Comparison of ENCODE assay signal across 1 cellular context in the genomic region with DNA sequence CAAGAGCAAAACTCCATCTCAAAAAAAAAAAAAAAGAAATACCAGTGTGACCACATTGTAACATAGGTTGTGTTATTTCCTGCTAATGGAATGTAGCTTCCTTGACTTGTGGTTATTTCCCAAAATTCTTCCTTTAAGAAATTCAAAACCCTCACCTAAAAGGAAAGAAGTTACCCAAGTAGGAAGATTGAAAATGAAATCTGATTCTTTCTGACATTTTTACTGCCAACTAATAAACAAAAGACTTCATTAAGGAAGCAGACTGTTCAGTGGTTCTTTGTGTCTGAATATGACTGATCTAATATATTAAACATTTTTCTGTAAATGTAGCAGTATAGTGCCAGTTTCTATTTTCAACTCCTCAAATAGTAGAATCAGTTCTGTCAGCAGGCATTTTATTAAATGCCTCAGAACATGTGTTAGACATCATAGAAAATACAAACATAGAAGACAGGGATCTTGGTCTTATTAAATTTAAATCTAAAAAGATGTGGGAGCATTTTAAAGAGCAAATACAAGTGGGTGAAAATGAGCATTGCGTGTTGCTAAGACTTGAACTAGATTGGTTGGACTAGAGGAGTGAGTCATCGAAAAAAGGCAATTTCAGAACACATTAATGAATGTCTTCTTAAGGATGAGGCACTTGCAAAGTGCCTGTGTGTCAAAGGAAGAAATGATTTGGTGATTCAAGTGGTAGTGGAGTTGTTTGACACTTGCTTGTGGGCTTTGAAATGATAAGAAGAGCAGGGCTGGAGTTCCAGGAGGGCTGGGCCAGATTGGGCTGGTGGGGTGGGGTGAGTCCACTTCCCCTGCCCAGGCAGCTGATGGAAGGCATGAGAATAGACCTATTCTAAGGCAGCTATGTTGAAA.
TF ChIP-seq lines count a peak whose summit lies in the region.

No MANE protein-coding gene starts in this region.

TF ChIP-seq in SK-N-SH, 30 proteins besides CTCF, POLR2A, EP300 and RAD21 (continued from another document):
- TF ChIP-seq, protein P1, sequence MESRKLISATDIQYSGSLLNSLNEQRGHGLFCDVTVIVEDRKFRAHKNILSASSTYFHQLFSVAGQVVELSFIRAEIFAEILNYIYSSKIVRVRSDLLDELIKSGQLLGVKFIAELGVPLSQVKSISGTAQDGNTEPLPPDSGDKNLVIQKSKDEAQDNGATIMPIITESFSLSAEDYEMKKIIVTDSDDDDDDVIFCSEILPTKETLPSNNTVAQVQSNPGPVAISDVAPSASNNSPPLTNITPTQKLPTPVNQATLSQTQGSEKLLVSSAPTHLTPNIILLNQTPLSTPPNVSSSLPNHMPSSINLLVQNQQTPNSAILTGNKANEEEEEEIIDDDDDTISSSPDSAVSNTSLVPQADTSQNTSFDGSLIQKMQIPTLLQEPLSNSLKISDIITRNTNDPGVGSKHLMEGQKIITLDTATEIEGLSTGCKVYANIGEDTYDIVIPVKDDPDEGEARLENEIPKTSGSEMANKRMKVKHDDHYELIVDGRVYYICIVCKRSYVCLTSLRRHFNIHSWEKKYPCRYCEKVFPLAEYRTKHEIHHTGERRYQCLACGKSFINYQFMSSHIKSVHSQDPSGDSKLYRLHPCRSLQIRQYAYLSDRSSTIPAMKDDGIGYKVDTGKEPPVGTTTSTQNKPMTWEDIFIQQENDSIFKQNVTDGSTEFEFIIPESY (IDR thresholded peaks at IDR 0.05; ENCODE audit: borderline replicate concordance, low read depth) = no peak
- TF ChIP-seq FOXJ3 (CRISPR knock-in tag; IDR thresholded peaks at IDR 0.05) (no peak), FOXM1 (IDR thresholded peaks at IDR 0.05; ENCODE audit: low read depth) (no peak), SIN3A (IDR thresholded peaks at IDR 0.05; ENCODE audit: borderline replicate concordance, low read depth, low read length) (no peak), TEAD4 (IDR thresholded peaks at IDR 0.05; ENCODE audit: borderline replicate concordance, insufficient read depth) (no peak), EZH2phosphoT487 (IDR thresholded peaks at IDR 0.05; ENCODE audit: borderline replicate concordance, low read depth) (no peak), YY1 (IDR thresholded peaks at IDR 0.05; ENCODE audit: low read depth) (no peak)
- TF ChIP-seq, protein P2, sequence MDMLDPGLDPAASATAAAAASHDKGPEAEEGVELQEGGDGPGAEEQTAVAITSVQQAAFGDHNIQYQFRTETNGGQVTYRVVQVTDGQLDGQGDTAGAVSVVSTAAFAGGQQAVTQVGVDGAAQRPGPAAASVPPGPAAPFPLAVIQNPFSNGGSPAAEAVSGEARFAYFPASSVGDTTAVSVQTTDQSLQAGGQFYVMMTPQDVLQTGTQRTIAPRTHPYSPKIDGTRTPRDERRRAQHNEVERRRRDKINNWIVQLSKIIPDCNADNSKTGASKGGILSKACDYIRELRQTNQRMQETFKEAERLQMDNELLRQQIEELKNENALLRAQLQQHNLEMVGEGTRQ (IDR thresholded peaks at IDR 0.05; ENCODE audit: borderline replicate concordance, low read depth, low read length) = no peak
- TF ChIP-seq, protein P3, sequence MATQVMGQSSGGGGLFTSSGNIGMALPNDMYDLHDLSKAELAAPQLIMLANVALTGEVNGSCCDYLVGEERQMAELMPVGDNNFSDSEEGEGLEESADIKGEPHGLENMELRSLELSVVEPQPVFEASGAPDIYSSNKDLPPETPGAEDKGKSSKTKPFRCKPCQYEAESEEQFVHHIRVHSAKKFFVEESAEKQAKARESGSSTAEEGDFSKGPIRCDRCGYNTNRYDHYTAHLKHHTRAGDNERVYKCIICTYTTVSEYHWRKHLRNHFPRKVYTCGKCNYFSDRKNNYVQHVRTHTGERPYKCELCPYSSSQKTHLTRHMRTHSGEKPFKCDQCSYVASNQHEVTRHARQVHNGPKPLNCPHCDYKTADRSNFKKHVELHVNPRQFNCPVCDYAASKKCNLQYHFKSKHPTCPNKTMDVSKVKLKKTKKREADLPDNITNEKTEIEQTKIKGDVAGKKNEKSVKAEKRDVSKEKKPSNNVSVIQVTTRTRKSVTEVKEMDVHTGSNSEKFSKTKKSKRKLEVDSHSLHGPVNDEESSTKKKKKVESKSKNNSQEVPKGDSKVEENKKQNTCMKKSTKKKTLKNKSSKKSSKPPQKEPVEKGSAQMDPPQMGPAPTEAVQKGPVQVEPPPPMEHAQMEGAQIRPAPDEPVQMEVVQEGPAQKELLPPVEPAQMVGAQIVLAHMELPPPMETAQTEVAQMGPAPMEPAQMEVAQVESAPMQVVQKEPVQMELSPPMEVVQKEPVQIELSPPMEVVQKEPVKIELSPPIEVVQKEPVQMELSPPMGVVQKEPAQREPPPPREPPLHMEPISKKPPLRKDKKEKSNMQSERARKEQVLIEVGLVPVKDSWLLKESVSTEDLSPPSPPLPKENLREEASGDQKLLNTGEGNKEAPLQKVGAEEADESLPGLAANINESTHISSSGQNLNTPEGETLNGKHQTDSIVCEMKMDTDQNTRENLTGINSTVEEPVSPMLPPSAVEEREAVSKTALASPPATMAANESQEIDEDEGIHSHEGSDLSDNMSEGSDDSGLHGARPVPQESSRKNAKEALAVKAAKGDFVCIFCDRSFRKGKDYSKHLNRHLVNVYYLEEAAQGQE (IDR thresholded peaks at IDR 0.05; ENCODE audit: low read depth, low read length) = no peak
- TF ChIP-seq, protein P4, sequence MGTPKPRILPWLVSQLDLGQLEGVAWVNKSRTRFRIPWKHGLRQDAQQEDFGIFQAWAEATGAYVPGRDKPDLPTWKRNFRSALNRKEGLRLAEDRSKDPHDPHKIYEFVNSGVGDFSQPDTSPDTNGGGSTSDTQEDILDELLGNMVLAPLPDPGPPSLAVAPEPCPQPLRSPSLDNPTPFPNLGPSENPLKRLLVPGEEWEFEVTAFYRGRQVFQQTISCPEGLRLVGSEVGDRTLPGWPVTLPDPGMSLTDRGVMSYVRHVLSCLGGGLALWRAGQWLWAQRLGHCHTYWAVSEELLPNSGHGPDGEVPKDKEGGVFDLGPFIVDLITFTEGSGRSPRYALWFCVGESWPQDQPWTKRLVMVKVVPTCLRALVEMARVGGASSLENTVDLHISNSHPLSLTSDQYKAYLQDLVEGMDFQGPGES (IDR thresholded peaks at IDR 0.05; ENCODE audit: low read depth, low read length) = no peak
